Comparison of ENCODE assay signal across 8 cellular contexts in genomic region chr2:241315183-241315878, GRCh38. TPM values are rescaled to one million over a fixed set of nuclear protein-coding genes. Genes with fewer than 3 reads are reported as not detected.
DNase-seq lines count a peak whose midpoint lies in the region; ATAC-seq and TF ChIP-seq lines count a peak whose summit lies in the region.

Gene HDLBP (minus strand): TSS chr2:241315672. CDS start chr2:241266869, 48,803 bp downstream.

- TF ChIP-seq CTCF in LNCaP clone FGC (IDR thresholded peaks at IDR 0.05; ENCODE audit: control insufficient read depth, extremely low read depth, insufficient read depth) (peak; percentile 66), RWPE1 (conservative IDR thresholded peaks at IDR 0.05; ENCODE audit: low read depth) (peak; percentile 78)

- DNase-seq in EH (ENCODE audit: low read depth) = peak; percentile 99
- DNase-seq in H4 (ENCODE audit: low spot score) = peak; percentile 98
- DNase-seq in LNCaP clone FGC (ENCODE audit: low read depth) = peak; percentile 91
- DNase-seq in RWPE1 (ENCODE audit: low spot score) = peak; percentile 99
- DNase-seq in activated T-helper 2 cell treated with anti-CD3 and anti-CD28 coated beads, Interferon-gamma antibody, Interleukin-2, Interleukin-4, amounts not matched to agents 10 μg/mL and 5 μg/mL and 100 μg/mL, durations not matched to agents 14 hours and 24 hours and 36 hours (ENCODE audit: low spot score) = peak; percentile 100
- DNase-seq in fibroblast of peridontal ligament (ENCODE audit: extremely low read depth) = peak; percentile 99
- peak; percentile 99 for DNase-seq in natural killer cell treated with Interleukin-12 subunit alpha and Interleukin-12 subunit beta and Interleukin-15 and Interleukin-18, amount 100 ng/mL, for 72 hours (ENCODE audit: low spot score)
- DNase-seq in stimulated activated naive CD8-positive, alpha-beta T cell treated with anti-CD3 and anti-CD28 coated beads, Interleukin-15, Interleukin-2, amounts not matched to agents 100 U/mL and 50 U/mL, for 24 hours = peak; percentile 100

- CTCF ChIA-PET in RWPE1 (lab: Yijun Ruan, JAX) = interaction anchor here (0.5 to 1.0 kb wide), 4 partner anchors 15 to 51 kb away, joined by 3 to 8 read pairs (median 4); no protein-coding TSS in a partner anchor

- no peaks in the 10 kb centered on the region for H3K27me3 Mint-ChIP-seq in activated T-helper 2 cell treated with anti-CD3 and anti-CD28 coated beads, Interferon-gamma antibody, Interleukin-2, Interleukin-4, amounts not matched to agents 10 μg/mL and 5 μg/mL and 100 μg/mL, durations not matched to agents 14 hours and 24 hours and 36 hours (ENCODE audit: low read depth)
- no peaks in the 10 kb centered on the region for H3K27me3 Mint-ChIP-seq in natural killer cell treated with Interleukin-12 subunit alpha and Interleukin-12 subunit beta and Interleukin-15 and Interleukin-18, amount 100 ng/mL, for 72 hours

- peak within 1 kb of the TSS; percentile 94 for H3K4me3 Mint-ChIP-seq in activated T-helper 2 cell treated with anti-CD3 and anti-CD28 coated beads, Interferon-gamma antibody, Interleukin-2, Interleukin-4, amounts not matched to agents 10 μg/mL and 5 μg/mL and 100 μg/mL, durations not matched to agents 14 hours and 24 hours and 36 hours (ENCODE audit: low read depth)
- H3K4me3 Mint-ChIP-seq in natural killer cell treated with Interleukin-12 subunit alpha and Interleukin-12 subunit beta and Interleukin-15 and Interleukin-18, amount 100 ng/mL, for 72 hours = peak within 1 kb of the TSS; percentile 91

- peaks cover 60% of the 10 kb centered on the region for H3K4me1 Mint-ChIP-seq in activated T-helper 2 cell treated with anti-CD3 and anti-CD28 coated beads, Interferon-gamma antibody, Interleukin-2, Interleukin-4, amounts not matched to agents 10 μg/mL and 5 μg/mL and 100 μg/mL, durations not matched to agents 14 hours and 24 hours and 36 hours (ENCODE audit: low read depth)
- peaks cover 54 to 56% of the 10 kb centered on the region in 2 donors for H3K4me1 Mint-ChIP-seq in natural killer cell treated with Interleukin-12 subunit alpha and Interleukin-12 subunit beta and Interleukin-15 and Interleukin-18, amount 100 ng/mL, for 72 hours (ENCODE audit: low read depth in 2 of 2)

- H3K9me3 Mint-ChIP-seq in activated T-helper 2 cell treated with anti-CD3 and anti-CD28 coated beads, Interferon-gamma antibody, Interleukin-2, Interleukin-4, amounts not matched to agents 10 μg/mL and 5 μg/mL and 100 μg/mL, durations not matched to agents 14 hours and 24 hours and 36 hours = no peaks in the 10 kb centered on the region
- H3K9me3 Mint-ChIP-seq in natural killer cell treated with Interleukin-12 subunit alpha and Interleukin-12 subunit beta and Interleukin-15 and Interleukin-18, amount 100 ng/mL, for 72 hours = no peaks in the 10 kb centered on the region

- ATAC-seq in natural killer cell treated with Interleukin-12 subunit alpha and Interleukin-12 subunit beta and Interleukin-15 and Interleukin-18, amount 100 ng/mL, for 72 hours = peak; percentile 88 to 91
- ATAC-seq in stimulated activated naive CD8-positive, alpha-beta T cell treated with anti-CD3 and anti-CD28 coated beads, Interleukin-15, Interleukin-2, amounts not matched to agents 100 U/mL and 50 U/mL, for 24 hours = peak; percentile 87

- H3K4me3 ChIP-seq in LNCaP clone FGC (ENCODE audit: low read depth, low read length) = peak within 1 kb of the TSS; percentile 77

- H3K27ac Mint-ChIP-seq in activated T-helper 2 cell treated with anti-CD3 and anti-CD28 coated beads, Interferon-gamma antibody, Interleukin-2, Interleukin-4, amounts not matched to agents 10 μg/mL and 5 μg/mL and 100 μg/mL, durations not matched to agents 14 hours and 24 hours and 36 hours = peak within 1 kb of the TSS; percentile 100
- peak within 1 kb of the TSS; percentile 99 for H3K27ac Mint-ChIP-seq in natural killer cell treated with Interleukin-12 subunit alpha and Interleukin-12 subunit beta and Interleukin-15 and Interleukin-18, amount 100 ng/mL, for 72 hours

- H3K27ac ChIP-seq in RWPE1 = peak within 1 kb of the TSS; percentile 94

- H3K36me3 Mint-ChIP-seq in activated T-helper 2 cell treated with anti-CD3 and anti-CD28 coated beads, Interferon-gamma antibody, Interleukin-2, Interleukin-4, amounts not matched to agents 10 μg/mL and 5 μg/mL and 100 μg/mL, durations not matched to agents 14 hours and 24 hours and 36 hours (ENCODE audit: low read depth) = peaks cover 50% of the 10 kb centered on the region
- peaks cover 13% of the 10 kb centered on the region for H3K36me3 Mint-ChIP-seq in natural killer cell treated with Interleukin-12 subunit alpha and Interleukin-12 subunit beta and Interleukin-15 and Interleukin-18, amount 100 ng/mL, for 72 hours

- POLR2A ChIA-PET in RWPE1 (lab: Yijun Ruan, JAX; ENCODE audit: low non-redundant PET) = interaction anchor here (0.5 to 1.1 kb wide), 3 partner anchors 12 to 28 kb away, joined by 3 to 6 read pairs (median 5); no protein-coding TSS in a partner anchor

- intact Hi-C loops in activated T-helper 2 cell treated with anti-CD3 and anti-CD28 coated beads, Interferon-gamma antibody, Interleukin-2, Interleukin-4, amounts not matched to agents 10 μg/mL and 5 μg/mL and 100 μg/mL, durations not matched to agents 14 hours and 24 hours and 36 hours (cut with micrococcal nuclease) = loop anchor here (1.0 to 10.0 kb wide), 7 partner anchors 41 to 1291 kb away; partner anchors contain the start of genes DUSP28, FARP2, NDUFA10 and STK25

RNA-seq across cellular contexts. Expression of gene HDLBP, which starts in this region (rescaled TPM):
- 324 and 350 TPM in 2 replicates for total RNA-seq in H4 (2014; rRNA removed; shearing (Covaris generic))
- 282 and 293 TPM in 2 replicates for total RNA-seq in activated T-helper 2 cell treated with anti-CD3 and anti-CD28 coated beads, Interferon-gamma antibody, Interleukin-2, Interleukin-4, amounts not matched to agents 10 μg/mL and 5 μg/mL and 100 μg/mL, durations not matched to agents 14 hours and 24 hours and 36 hours
- total RNA-seq in natural killer cell treated with Interleukin-12 subunit alpha and Interleukin-12 subunit beta and Interleukin-15 and Interleukin-18, amount 100 ng/mL, for 72 hours = 100 to 1,000 TPM; 295 to 479 TPM

Comparison
In these comparisons a context has a peak if more than half of its experiments do, and no peak if none do; other contexts are left out.
1. Peak in every context shown above with its lines: DNase-seq, ATAC-seq, H3K4me3 ChIP-seq and H3K27ac ChIP-seq.